In the genomic region with DNA sequence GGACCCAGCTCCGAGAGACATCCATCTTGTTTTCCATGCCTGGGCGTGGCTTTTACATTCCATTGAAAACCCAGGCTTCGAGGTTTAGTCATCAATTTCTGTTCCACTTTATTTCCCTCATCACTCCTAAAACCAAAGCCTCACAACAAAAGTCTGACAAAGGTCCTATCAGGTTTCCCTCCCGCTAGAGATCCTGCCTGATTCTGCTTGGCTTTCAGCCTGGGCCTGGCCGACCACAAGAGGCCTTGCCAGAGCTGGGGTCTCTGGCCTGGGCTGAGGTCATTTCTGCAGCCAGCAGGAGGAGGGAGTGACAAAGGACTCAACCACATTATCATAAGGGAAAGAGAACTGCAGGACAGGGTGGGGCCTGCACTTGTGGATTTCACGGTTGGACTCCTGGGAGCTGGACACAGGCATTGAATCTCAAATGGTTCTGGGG, we compare ENCODE assay signal across 13 cellular contexts.
DNase-seq lines count a peak whose midpoint lies in the region; FAIRE-seq and TF ChIP-seq lines count a peak whose summit lies in the region.
"Had no signal": no experiment of that assay in that cellular context is flagged by ENCODE, and none has a peak within 500 bp of the region (broad histone marks: within the 10 kb centered on the region; RNA-seq: fewer than 3 reads in every experiment).

No MANE protein-coding gene starts in this region.

- H3K27me3 Mint-ChIP-seq in activated CD4-positive, alpha-beta T cell treated with anti-CD3 and anti-CD28 coated beads, Interleukin-2, amount 10 ng/mL, durations not matched to agents 7 days and 5 days: peaks cover 2% of the 10 kb centered on the region
- H3K27me3 Mint-ChIP-seq: IgD-negative memory B cell had no signal

- H3K27ac Mint-ChIP-seq in activated CD4-positive, alpha-beta T cell treated with anti-CD3 and anti-CD28 coated beads, Interleukin-2, amount 10 ng/mL, durations not matched to agents 7 days and 5 days: peak overlapping the region; percentile 62
- H3K27ac Mint-ChIP-seq: IgD-negative memory B cell had no signal

- TF ChIP-seq CTCF in astrocyte of the spinal cord (IDR thresholded peaks at IDR 0.05; ENCODE audit: low read depth, low read length) (no peak), Peyer's patch (IDR thresholded peaks at IDR 0.05) (no peak)

- no peaks in the 10 kb centered on the region for H3K27me3 ChIP-seq in Peyer's patch
- H3K27me3 ChIP-seq: testis had no signal

- H3K4me1 ChIP-seq in Peyer's patch: no peaks in the 10 kb centered on the region
- H3K4me1 ChIP-seq: testis had no signal

- H3K4me3 Mint-ChIP-seq in activated CD4-positive, alpha-beta T cell treated with anti-CD3 and anti-CD28 coated beads, Interleukin-2, amount 10 ng/mL, durations not matched to agents 7 days and 5 days: no peak overlapping the region
- H3K4me3 Mint-ChIP-seq: IgD-negative memory B cell had no signal

- in situ Hi-C loops in astrocyte of the spinal cord (cut with HindIII; ENCODE audit: low sequenced_read_pairs): no loop called here

- TF ChIP-seq POLR2A in Peyer's patch (IDR thresholded peaks at IDR 0.05): no peak

- H3K9me3 ChIP-seq in Peyer's patch: peaks cover 0 to 6% (median 0%) of the 10 kb centered on the region in 4 donors
- H3K9me3 ChIP-seq: testis had no signal

- no peaks in the 10 kb centered on the region for H3K36me3 ChIP-seq in Peyer's patch

- no peak overlapping the region for H3K4me3 ChIP-seq in astrocyte of the spinal cord (ENCODE audit: low read depth, low read length)
- H3K4me3 ChIP-seq in Peyer's patch: no peak overlapping the region
- H3K4me3 ChIP-seq: testis had no signal

- H3K4me1 Mint-ChIP-seq in activated CD4-positive, alpha-beta T cell treated with anti-CD3 and anti-CD28 coated beads, Interleukin-2, amount 10 ng/mL, durations not matched to agents 7 days and 5 days: no peaks in the 10 kb centered on the region
- H3K4me1 Mint-ChIP-seq: IgD-negative memory B cell had no signal

- no peak overlapping the region for H3K27ac ChIP-seq in Peyer's patch
- H3K27ac ChIP-seq: 22Rv1, testis had no signal

- H3K36me3 Mint-ChIP-seq in activated CD4-positive, alpha-beta T cell treated with anti-CD3 and anti-CD28 coated beads, Interleukin-2, amount 10 ng/mL, durations not matched to agents 7 days and 5 days (ENCODE audit: low read depth): no peaks in the 10 kb centered on the region
- H3K36me3 Mint-ChIP-seq: IgD-negative memory B cell had no signal

- FAIRE-seq in urothelium cell line (lab: Jason Lieb, UNC): no peak

- POLR2A ChIA-PET in activated CD4-positive, alpha-beta T cell treated with anti-CD3 and anti-CD28 coated beads, Interleukin-2, amount 10 ng/mL, durations not matched to agents 7 days and 5 days (lab: Charles Lee): no interaction called here

- no peaks in the 10 kb centered on the region for H3K9me3 Mint-ChIP-seq in activated CD4-positive, alpha-beta T cell treated with anti-CD3 and anti-CD28 coated beads, Interleukin-2, amount 10 ng/mL, durations not matched to agents 7 days and 5 days

- DNase-seq in activated CD4-positive, alpha-beta T cell treated with anti-CD3 and anti-CD28 coated beads, Interleukin-2, amount 10 ng/mL, durations not matched to agents 7 days and 5 days: no peak
- DNase-seq in activated CD4-positive, alpha-beta T cell treated with anti-CD3 and anti-CD28 coated beads, Interleukin-2, amount 50 U/mL, for 1 hour: no peak
- DNase-seq in astrocyte of the spinal cord (ENCODE audit: low read depth, low spot score): peak; percentile 96
- peak; percentile 65 for DNase-seq in iris pigment epithelial cell (ENCODE audit: low read depth)
- peak; percentile 60 for DNase-seq in urothelium cell line (ENCODE audit: low spot score)
- DNase-seq in Peyer's patch: no peak
- no peak for DNase-seq in ecto neural progenitor cell (ENCODE audit: low spot score)
- no peak for DNase-seq in T-helper 2 cell
- DNase-seq: aorta; stimulated activated CD4-positive, alpha-beta T cell treated with anti-CD3 and anti-CD28 coated beads, Interleukin-2, amount 100 ng/mL, for 48 hours; testis had no signal

- CTCF ChIA-PET in activated CD4-positive, alpha-beta T cell treated with anti-CD3 and anti-CD28 coated beads, Interleukin-2, amount 10 ng/mL, durations not matched to agents 7 days and 5 days (lab: Charles Lee): no interaction called here

Comparison
In these comparisons a context has a peak if more than half of its experiments do, and no peak if none do; other contexts are left out.
1. DNase-seq: peak in astrocyte of the spinal cord (single experiment), iris pigment epithelial cell (single experiment) and urothelium cell line (single experiment); none in activated CD4-positive, alpha-beta T cell treated with anti-CD3 and anti-CD28 coated beads, Interleukin-2, amount 10 ng/mL, durations not matched to agents 7 days and 5 days (single experiment), activated CD4-positive, alpha-beta T cell treated with anti-CD3 and anti-CD28 coated beads, Interleukin-2, amount 50 U/mL, for 1 hour (single experiment), Peyer's patch (0 of 3), ecto neural progenitor cell (single experiment) and T-helper 2 cell (0 of 5).